ENCODE assay signal across 8 cellular contexts in genomic region chr11:797300-798092, GRCh38. TPM values are rescaled to one million over a fixed set of nuclear protein-coding genes. Genes with fewer than 3 reads are reported as not detected.
DNase-seq lines count a peak whose midpoint lies in the region; TF ChIP-seq lines count a peak whose summit lies in the region.

No MANE protein-coding gene starts in this region.

- peak overlapping the region; percentile 79 for H3K4me3 Mint-ChIP-seq in osteocyte (ENCODE audit: unreplicated experiment)

- no peaks in the 10 kb centered on the region for H3K27me3 Mint-ChIP-seq in osteocyte (ENCODE audit: unreplicated experiment)

- no peak overlapping the region; the same call in 1 of the 2 replicates for H2AFZ ChIP-seq in SK-N-SH (ENCODE audit: low read depth)

- H3K4me3 ChIP-seq in SK-N-SH (ENCODE audit: low read depth in 2 of 2, low read length in 1 of 2) (peak overlapping the region; percentile 90 to 92), transverse colon (peak overlapping the region; percentile 59 to 75 (median 72))

- DNase-seq in HEK293T (ENCODE audit: extremely low spot score) (peak; percentile 71), MV-4-11 (lab: John Stamatoyannopoulos, UW) (peak; percentile 60), SK-N-SH (peak; percentile 92), glomerular visceral epithelial cell (ENCODE audit: extremely low spot score) (peak; percentile 75), osteocyte (ENCODE audit: extremely low spot score, unreplicated experiment) (peak; percentile 91), transverse colon (peak; percentile 80)
- DNase-seq in activated naive CD4-positive, alpha-beta T cell treated with anti-CD3 and anti-CD28 coated beads, Interleukin-2, amount 50 U/mL, for 16 hours: peak; percentile 78

- H3K4me2 ChIP-seq in SK-N-SH: peak overlapping the region; percentile 100

- TF ChIP-seq CTCF in SK-N-SH (IDR thresholded peaks at IDR 0.05) (no peak), osteocyte (IDR thresholded peaks at IDR 0.05) (no peak), transverse colon (IDR thresholded peaks at IDR 0.05) (no peak)

- no peak for TF ChIP-seq RAD21 in SK-N-SH (IDR thresholded peaks at IDR 0.05; ENCODE audit: low read length)

- no peaks in the 10 kb centered on the region for H3K9me3 Mint-ChIP-seq in osteocyte (ENCODE audit: unreplicated experiment)

- no peaks in the 10 kb centered on the region for H4K20me1 ChIP-seq in SK-N-SH (ENCODE audit: insufficient read depth)

- H3K79me2 ChIP-seq in SK-N-SH (ENCODE audit: insufficient read depth): peaks cover 20% of the 10 kb centered on the region

- intact Hi-C loops in transverse colon (cut with DNase I; ENCODE audit: low total_unique reads): no loop called here

- H3F3A ChIP-seq in SK-N-SH (replicated peaks; ENCODE audit: insufficient read depth): peaks cover 14% of the 10 kb centered on the region

- POLR2A ChIA-PET in HEK293T (lab: Yijun Ruan, JAX): interaction anchor here (1.7 to 2.4 kb wide), 5 partner anchors 11 to 22 kb away, joined by 5 to 20 read pairs (median 12); partner anchors contain the start of genes GATD1, PNPLA2 and RPLP2
- POLR2A ChIA-PET in SK-N-SH (lab: Yijun Ruan, JAX): interaction anchor here (1.5 to 2.2 kb wide), 2 partner anchors 11 to 22 kb away, joined by 5 to 14 read pairs; partner anchors contain the start of genes PNPLA2 and RPLP2

- H3K4me1 Mint-ChIP-seq in osteocyte (ENCODE audit: unreplicated experiment): peaks cover 19% of the 10 kb centered on the region

- WGBS in SK-N-SH (ENCODE audit: low lambda C conversion rate): 0% methylated on average over 15 of the region's 57 CpGs
- 2% methylated on average over 43 of the region's 57 CpGs; no CpG with 5 or more reads in 1 of the 2 donors for WGBS in transverse colon (ENCODE audit: low coverage in 1 of 2), 2 donors

- in situ Hi-C loops in transverse colon (cut with MboI; ENCODE audit: low pct_ligation_motif_present in 1 of 4, low pct_unique_long_range_greater_than_20kb in 1 of 4, low sequenced_read_pairs in 3 of 4): no loop called here

- H3K36me3 Mint-ChIP-seq in osteocyte (ENCODE audit: unreplicated experiment): no peaks in the 10 kb centered on the region

- no peaks in the 10 kb centered on the region for H3K9me2 ChIP-seq in SK-N-SH

- H3K27me3 ChIP-seq in SK-N-SH (ENCODE audit: insufficient read depth): no peaks in the 10 kb centered on the region
- no peaks in the 10 kb centered on the region for H3K27me3 ChIP-seq in transverse colon

- peak overlapping the region; percentile 93 for H3K27ac ChIP-seq in SK-N-SH (ENCODE audit: low read depth in 2 of 2, low read length in 1 of 2)
- H3K27ac ChIP-seq in transverse colon: peak overlapping the region; percentile 81 to 94 (median 88)

- H3K9ac ChIP-seq in ES-I3 (ENCODE audit: low read depth, low read length): peak overlapping the region; percentile 76
- H3K9ac ChIP-seq in SK-N-SH: peak overlapping the region; percentile 87

- CTCF ChIA-PET in HEK293T (lab: Yijun Ruan, JAX) (no interaction called here), SK-N-SH (lab: Yijun Ruan, JAX) (interaction anchor here (0.6 to 6.3 kb wide), 7 partner anchors 11 to 69 kb away, joined by 3 to 43 read pairs (median 3); no protein-coding TSS in a partner anchor)

- H3K4me1 ChIP-seq in ES-I3 (ENCODE audit: insufficient read depth, low read length): peaks cover 5% of the 10 kb centered on the region
- peaks cover 8 to 40% of the 10 kb centered on the region in 2 experiments; a peak in 2 of 4 replicates for H3K4me1 ChIP-seq in SK-N-SH (ENCODE audit: control insufficient read depth in 1 of 2, insufficient read depth in 2 of 2, low read depth in 1 of 2, low read length in 1 of 2)
- peaks cover 16 to 35% (median 30%) of the 10 kb centered on the region in 4 donors for H3K4me1 ChIP-seq in transverse colon

- H3K36me3 ChIP-seq in ES-I3 (ENCODE audit: insufficient read depth, low read length) (peaks cover 8% of the 10 kb centered on the region), SK-N-SH (replicated peaks in 1 of 2; ENCODE audit: control insufficient read depth in 1 of 2, insufficient read depth in 2 of 2, low read length in 1 of 2) (peaks cover 0 to 48% of the 10 kb centered on the region in 2 experiments), transverse colon (no peaks in the 10 kb centered on the region)

- H3K27ac Mint-ChIP-seq in osteocyte (ENCODE audit: unreplicated experiment): peak overlapping the region; percentile 89

- no peak for TF ChIP-seq POLR2A in transverse colon (IDR thresholded peaks at IDR 0.05)

- H3K9me3 ChIP-seq in ES-I3 (ENCODE audit: control insufficient read depth, insufficient read depth, low read length) (no peaks in the 10 kb centered on the region), SK-N-SH (no peaks in the 10 kb centered on the region), transverse colon (no peaks in the 10 kb centered on the region)

- peak in 1 of 2 experiments; percentile 10; a peak in 1 of 4 replicates for TF ChIP-seq EP300 in SK-N-SH (IDR thresholded peaks at IDR 0.05; ENCODE audit: borderline replicate concordance in 1 of 2, low read depth in 1 of 2, low read length in 1 of 2)
- TF ChIP-seq EP300 in transverse colon (IDR thresholded peaks at IDR 0.05; ENCODE audit: low read depth): no peak

TF ChIP-seq in HEK293T, 16 proteins besides CTCF, POLR2A, EP300 and RAD21:
- TF ChIP-seq ARNT (IDR thresholded peaks at IDR 0.05): no peak
- no peak for TF ChIP-seq CTBP1 (IDR thresholded peaks at IDR 0.05; ENCODE audit: borderline replicate concordance)
- no peak for TF ChIP-seq FOXM1 (IDR thresholded peaks at IDR 0.05; ENCODE audit: borderline replicate concordance)
- TF ChIP-seq BHLHE40 (IDR thresholded peaks at IDR 0.05; ENCODE audit: borderline replicate concordance): no peak
- TF ChIP-seq NFRKB (IDR thresholded peaks at IDR 0.05): no peak
- TF ChIP-seq L3MBTL2 (conservative IDR thresholded peaks at IDR 0.05): no peak
- TF ChIP-seq SP1 (IDR thresholded peaks at IDR 0.05): no peak
- no peak for TF ChIP-seq ELF4 (IDR thresholded peaks at IDR 0.05)

TF ChIP-seq in SK-N-SH, 30 proteins besides CTCF, POLR2A, EP300 and RAD21 (continues in another document):
- no peak for TF ChIP-seq RFX5 (IDR thresholded peaks at IDR 0.05; ENCODE audit: low read length)
- peak; percentile 53 for TF ChIP-seq POLR2AphosphoS5 (IDR thresholded peaks at IDR 0.05; ENCODE audit: low read depth, low read length)
- TF ChIP-seq IRF3 (IDR thresholded peaks at IDR 0.05; ENCODE audit: low read depth, low read length): no peak
- TF ChIP-seq MEF2A (IDR thresholded peaks at IDR 0.05; ENCODE audit: borderline replicate concordance, low read depth): no peak
- TF ChIP-seq NRF1 (IDR thresholded peaks at IDR 0.05; ENCODE audit: low read depth, low read length): no peak
- no peak for TF ChIP-seq CHD2 (IDR thresholded peaks at IDR 0.05; ENCODE audit: low read length, partially characterized antibody)
- TF ChIP-seq GATA2 (CRISPR knock-in tag; IDR thresholded peaks at IDR 0.05): no peak
- no peak for TF ChIP-seq TCF12 (IDR thresholded peaks at IDR 0.05)
- peak; percentile 20 for TF ChIP-seq SIN3A (IDR thresholded peaks at IDR 0.05; ENCODE audit: borderline replicate concordance, low read depth, low read length)
- TF ChIP-seq ELF1 (IDR thresholded peaks at IDR 0.05): peak; percentile 29; the same call in 1 of the 2 replicates
- no peak for TF ChIP-seq JUND (IDR thresholded peaks at IDR 0.05)
- no peak for TF ChIP-seq EZH2phosphoT487 (IDR thresholded peaks at IDR 0.05; ENCODE audit: borderline replicate concordance, low read depth)

RNA-seq across cellular contexts. Expression of gene SLC25A22, which starts 0.6 kb away (rescaled TPM):
- polyA plus RNA-seq in SK-N-SH (2012; rRNA removed): 40.2 and 50.9 TPM in 2 replicates
- 20.4 and 33.0 TPM in 2 replicates for polyA plus RNA-seq in SK-N-SH (2012; cell fraction: cytosol; rRNA removed)
- polyA plus RNA-seq in SK-N-SH (2012; cell fraction: nucleus; rRNA removed): 136 and 178 TPM in 2 replicates
- total RNA-seq in osteocyte: 18.7 and 19.7 TPM in 2 replicates
- 10 to 100 TPM in 2 of 4 donors, 1 to 10 TPM in 2; 6.0 to 28.3 (median 9.7) TPM for total RNA-seq in transverse colon

RNA-seq across cellular contexts. Expression of gene PIDD1, which starts 7.5 kb away (rescaled TPM):
- 25.5 and 27.4 TPM in 2 replicates for polyA plus RNA-seq in SK-N-SH (2012; rRNA removed)
- polyA plus RNA-seq in SK-N-SH (2012; cell fraction: cytosol; rRNA removed): 4.7 and 7.9 TPM in 2 replicates
- polyA plus RNA-seq in SK-N-SH (2012; cell fraction: nucleus; rRNA removed): 191 and 281 TPM in 2 replicates
- total RNA-seq in osteocyte (13.4 and 15.6 TPM in 2 replicates), transverse colon (100 to 1,000 TPM in 2 of 4 donors, 10 to 100 TPM in 2; 26.0 to 185 (median 70.5) TPM)

RNA-seq across cellular contexts. Expression of gene CEND1, which starts 7.6 kb away (rescaled TPM):
- 2.9 and 3.6 TPM in 2 replicates for polyA plus RNA-seq in SK-N-SH (2012; rRNA removed)
- 2.0 and 3.0 TPM in 2 replicates for polyA plus RNA-seq in SK-N-SH (2012; cell fraction: cytosol; rRNA removed)
- 3.6 and 5.8 TPM in 2 replicates for polyA plus RNA-seq in SK-N-SH (2012; cell fraction: nucleus; rRNA removed)
- total RNA-seq in osteocyte (0.21 and 0.27 TPM in 2 replicates), transverse colon (1 to 10 TPM in 1 of 4 donors, under 1 TPM in 1, not detected in 2; 0.79 to 1.2 TPM)

RNA-seq across cellular contexts. Expression of gene RPLP2, which starts 12.3 kb away (rescaled TPM):
- 390 and 799 TPM in 2 replicates for polyA plus RNA-seq in SK-N-SH (2012; rRNA removed)
- 554 and 966 TPM in 2 replicates for polyA plus RNA-seq in SK-N-SH (2012; cell fraction: cytosol; rRNA removed)
- polyA plus RNA-seq in SK-N-SH (2012; cell fraction: nucleus; rRNA removed): 280 and 461 TPM in 2 replicates
- total RNA-seq in osteocyte (1,500 and 1,514 TPM in 2 replicates), transverse colon (100 to 1,000 TPM; 273 to 670 (median 466) TPM)

RNA-seq across cellular contexts. Expression of gene GATD1, which starts 20.2 kb away (rescaled TPM):
- 72.9 and 86.2 TPM in 2 replicates for polyA plus RNA-seq in SK-N-SH (2012; rRNA removed)
- 27.6 and 32.1 TPM in 2 replicates for polyA plus RNA-seq in SK-N-SH (2012; cell fraction: cytosol; rRNA removed)
- 562 and 877 TPM in 2 replicates for polyA plus RNA-seq in SK-N-SH (2012; cell fraction: nucleus; rRNA removed)
- 79.1 and 84.4 TPM in 2 replicates for total RNA-seq in osteocyte
- 100 to 1,000 TPM in 1 of 4 donors, 10 to 100 TPM in 3; 28.0 to 239 (median 38.4) TPM for total RNA-seq in transverse colon

Comparison
In these comparisons a context has a peak if more than half of its experiments do, and no peak if none do; other contexts are left out.
1. Peak in every context shown above with its lines: DNase-seq, H3K4me3 ChIP-seq and H3K27ac ChIP-seq.